Comparison of ENCODE assay signal across 16 cellular contexts in genomic region chr5:127419858-127420257, GRCh38.
DNase-seq lines count a peak whose midpoint lies in the region; ATAC-seq and TF ChIP-seq lines count a peak whose summit lies in the region.
"Had no signal": no experiment of that assay in that cellular context is flagged by ENCODE, and none has a peak within 500 bp of the region (broad histone marks: within the 10 kb centered on the region; RNA-seq: fewer than 3 reads in every experiment).

No MANE protein-coding gene starts in this region.

- H3K27ac ChIP-seq in layer of hippocampus (ENCODE audit: low read depth, low read length): peak overlapping the region; percentile 32
- H3K27ac ChIP-seq: 22Rv1; BLaER1 treated with 17β-estradiol and CSF1 and Interleukin-3, amounts not matched to agents 10 nM and 100 nM had no signal

- H3K27ac Mint-ChIP-seq in brain: peak overlapping the region in 4 of 5 experiments; percentile 16 to 66 (median 50)
- H3K27ac Mint-ChIP-seq: CD4-positive, alpha-beta T cell; H9; IgD-negative memory B cell had no signal

- peaks cover 0 to 12% (median 0%) of the 10 kb centered on the region in 5 experiments for H3K9me3 Mint-ChIP-seq in brain
- H3K9me3 Mint-ChIP-seq in activated T-cell treated with anti-CD3 and anti-CD28 coated beads, Interleukin-2, amount 50 U/mL, for 4 hours: no peaks in the 10 kb centered on the region
- H3K9me3 Mint-ChIP-seq: CD4-positive, alpha-beta T cell; H9; IgD-negative memory B cell had no signal

- H3K36me3 Mint-ChIP-seq in brain: peaks cover 58% of the 10 kb centered on the region
- no peaks in the 10 kb centered on the region for H3K36me3 Mint-ChIP-seq in activated T-cell treated with anti-CD3 and anti-CD28 coated beads, Interleukin-2, amount 50 U/mL, for 4 hours (ENCODE audit: insufficient read depth)
- H3K36me3 Mint-ChIP-seq: IgD-negative memory B cell had no signal

- H3K27me3 ChIP-seq in layer of hippocampus (ENCODE audit: control insufficient read depth, insufficient read depth, low read length): no peaks in the 10 kb centered on the region
- H3K27me3 ChIP-seq: BLaER1 treated with 17β-estradiol and CSF1 and Interleukin-3, amounts not matched to agents 10 nM and 100 nM had no signal

- peak overlapping the region in 1 of 5 experiments; percentile 10 for H3K4me3 Mint-ChIP-seq in brain
- no peak overlapping the region for H3K4me3 Mint-ChIP-seq in activated T-cell treated with anti-CD3 and anti-CD28 coated beads, Interleukin-2, amount 50 U/mL, for 4 hours
- H3K4me3 Mint-ChIP-seq: CD4-positive, alpha-beta T cell; H9; IgD-negative memory B cell had no signal

- TF ChIP-seq CTCF in brain (conservative IDR thresholded peaks at IDR 0.05): no peak

- ATAC-seq in activated T-cell treated with anti-CD3 and anti-CD28 coated beads, Interleukin-2, amount 50 U/mL, for 4 hours: no peak
- no peak for ATAC-seq in GM18511 (IDR thresholded peaks at IDR 0.05; ENCODE audit: unreplicated experiment)

- H3K4me1 Mint-ChIP-seq in brain: peaks cover 55% of the 10 kb centered on the region
- no peaks in the 10 kb centered on the region for H3K4me1 Mint-ChIP-seq in activated T-cell treated with anti-CD3 and anti-CD28 coated beads, Interleukin-2, amount 50 U/mL, for 4 hours (ENCODE audit: low read depth)

- H3K27me3 Mint-ChIP-seq in brain: peaks cover 3% of the 10 kb centered on the region
- peaks cover 7% of the 10 kb centered on the region for H3K27me3 Mint-ChIP-seq in activated T-cell treated with anti-CD3 and anti-CD28 coated beads, Interleukin-2, amount 50 U/mL, for 4 hours (ENCODE audit: low read depth)
- H3K27me3 Mint-ChIP-seq: IgD-negative memory B cell had no signal

- peak; percentile 42 for DNase-seq in DMS 273 (lab: John Stamatoyannopoulos, UW; ENCODE audit: unreplicated experiment)
- DNase-seq in DMS 273 treated with DMSO at 0.1 percent for 48 hours (lab: John Stamatoyannopoulos, UW): no peak
- no peak for DNase-seq in activated T-cell treated with anti-CD3 and anti-CD28 coated beads, Interleukin-2, amount 50 U/mL, for 4 hours
- DNase-seq in HUDEP-2 (lab: John Stamatoyannopoulos, UW; ENCODE audit: unreplicated experiment in 76 of 76): no peak
- DNase-seq: AML-193; CD4-positive, alpha-beta T cell; DND-41; GDM1; GOT3; H9 had no signal
